Comparison of ENCODE assay signal across 27 cellular contexts in the genomic region with DNA sequence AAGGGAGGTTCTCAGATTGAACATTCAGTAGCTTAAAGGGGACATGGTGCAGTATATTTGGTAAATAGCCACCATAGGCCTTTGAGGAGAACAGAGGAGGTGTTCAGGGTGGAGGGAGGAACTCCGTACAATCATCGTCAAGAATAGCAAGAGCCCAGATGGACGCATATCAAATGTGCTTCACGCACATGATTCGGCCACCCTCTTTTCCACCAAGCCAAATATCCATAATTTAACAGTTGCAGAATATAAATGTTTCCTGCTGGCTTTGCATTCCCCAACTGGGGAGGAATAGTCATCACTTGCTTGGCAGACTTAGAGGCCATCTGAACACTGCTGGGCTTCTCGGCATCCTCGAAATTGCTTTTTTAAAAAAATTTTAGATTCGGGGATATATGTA.
"Had no signal": no experiment of that assay in that cellular context is flagged by ENCODE, and none has a peak within 500 bp of the region (broad histone marks: within the 10 kb centered on the region; RNA-seq: fewer than 3 reads in every experiment).

No MANE protein-coding gene starts in this region.

- H3K4me3 Mint-ChIP-seq: dendritic cell treated with granulocyte-macrophage colony-stimulating factor and Interleukin-4, amounts not matched to agents 40 ng/mL and 50 ng/mL, for 4 days; effector memory CD8-positive, alpha-beta T cell; endodermal cell had no signal

- H3K27me3 ChIP-seq: colonic mucosa, esophagus muscularis mucosa, foreskin keratinocyte had no signal

- H3K9me3 Mint-ChIP-seq: dendritic cell treated with granulocyte-macrophage colony-stimulating factor and Interleukin-4, amounts not matched to agents 40 ng/mL and 50 ng/mL, for 4 days had no signal

- H3K27me3 Mint-ChIP-seq: dendritic cell treated with granulocyte-macrophage colony-stimulating factor and Interleukin-4, amounts not matched to agents 40 ng/mL and 50 ng/mL, for 4 days had no signal

- H3K36me3 ChIP-seq: colonic mucosa, esophagus muscularis mucosa, esophagus squamous epithelium, gastrocnemius medialis, gastroesophageal sphincter, heart left ventricle, heart right ventricle had no signal

- H3K27ac Mint-ChIP-seq: dendritic cell treated with granulocyte-macrophage colony-stimulating factor and Interleukin-4, amounts not matched to agents 40 ng/mL and 50 ng/mL, for 4 days; effector memory CD8-positive, alpha-beta T cell; endodermal cell had no signal

- FAIRE-seq: colon, endometrium, endothelial cell of umbilical vein, frontal cortex had no signal

- H3K9me3 ChIP-seq: colonic mucosa, esophagus muscularis mucosa, esophagus squamous epithelium, gastrocnemius medialis, gastroesophageal sphincter, heart left ventricle, heart right ventricle had no signal

- DNase-seq: colonic mucosa; cortex of kidney; dermis blood vessel endothelial cell; effector CD4-positive, alpha-beta T cell; effector CD8-positive, alpha-beta T cell; effector memory CD4-positive, alpha-beta T cell; effector memory CD8-positive, alpha-beta T cell; endodermal cell; erythroblast; esophagus squamous epithelium; foreskin fibroblast; foreskin keratinocyte; foreskin melanocyte; gastrocnemius medialis; glutamatergic neuron; head of caudate nucleus; heart left ventricle; heart right ventricle had no signal

- H3K4me3 ChIP-seq: colonic mucosa, coronary artery, dorsolateral prefrontal cortex, esophagus muscularis mucosa, esophagus squamous epithelium, gastrocnemius medialis, gastroesophageal sphincter, heart left ventricle, heart right ventricle had no signal

- H3K4me1 ChIP-seq: colonic mucosa, esophagus muscularis mucosa, esophagus squamous epithelium, foreskin keratinocyte, gastrocnemius medialis, gastroesophageal sphincter, heart left ventricle, heart right ventricle had no signal
